In genomic region chr10:73251683-73252444, GRCh38 we compare ENCODE assay signal across 8 cellular contexts. TPM values are rescaled to one million over a fixed set of nuclear protein-coding genes. Genes with fewer than 3 reads are reported as not detected.
A peak's percentile ranks its signal among the peaks of the same experiment; 100 is the strongest.
DNase-seq lines count a peak whose midpoint lies in the region; ATAC-seq, FAIRE-seq and TF ChIP-seq lines count a peak whose summit lies in the region.

No MANE protein-coding gene starts in this region.

- CTCF ChIA-PET in activated CD4-positive, alpha-beta memory T cell treated with anti-CD3 and anti-CD28 coated beads, Interleukin-2, amount 10 ng/mL, durations not matched to agents 7 days and 5 days (lab: Charles Lee) = interaction anchor here (1.0 to 1.2 kb wide), 3 partner anchors 12 to 277 kb away, joined by 3 to 6 read pairs (median 3); no protein-coding TSS in a partner anchor

- peak overlapping the region; percentile 96 for H2AFZ ChIP-seq in parathyroid adenoma

- no peaks in the 10 kb centered on the region for H3K27me3 ChIP-seq in parathyroid adenoma (ENCODE audit: control insufficient read depth, insufficient read depth, low read length)

- no peaks in the 10 kb centered on the region for H3K9me3 ChIP-seq in parathyroid adenoma (ENCODE audit: control insufficient read depth, low read length)

- POLR2A ChIA-PET in activated CD4-positive, alpha-beta memory T cell treated with anti-CD3 and anti-CD28 coated beads, Interleukin-2, amount 10 ng/mL, durations not matched to agents 7 days and 5 days (lab: Charles Lee) = interaction anchor here (0.7 to 3.7 kb wide), 23 partner anchors 8 to 559 kb away, joined by 3 to 42 read pairs (median 7); partner anchors contain the start of genes ANXA7, CFAP70, CHCHD1 and ECD

- TF ChIP-seq POLR2A in GM12892 (IDR thresholded peaks at IDR 0.05; ENCODE audit: low read depth, low read length) = no peak; the same call in 1 of the 2 replicates

- peak overlapping the region; percentile 95 for H3K27ac Mint-ChIP-seq in activated CD4-positive, alpha-beta memory T cell treated with anti-CD3 and anti-CD28 coated beads, Interleukin-2, amount 10 ng/mL, durations not matched to agents 7 days and 5 days

- no peaks in the 10 kb centered on the region for H3K9me3 Mint-ChIP-seq in activated CD4-positive, alpha-beta memory T cell treated with anti-CD3 and anti-CD28 coated beads, Interleukin-2, amount 10 ng/mL, durations not matched to agents 7 days and 5 days

- FAIRE-seq in GM12892 (lab: Jason Lieb, UNC) (peak; percentile 57), D721Med (lab: Jason Lieb, UNC) (no peak)

- peak overlapping the region; percentile 89 for H3K9ac ChIP-seq in parathyroid adenoma

- H3K4me3 Mint-ChIP-seq in activated CD4-positive, alpha-beta memory T cell treated with anti-CD3 and anti-CD28 coated beads, Interleukin-2, amount 10 ng/mL, durations not matched to agents 7 days and 5 days = peak overlapping the region; percentile 99

- peaks cover 10% of the 10 kb centered on the region for H3K4me1 ChIP-seq in parathyroid adenoma

- peak overlapping the region; percentile 74 for H3K27ac ChIP-seq in parathyroid adenoma

- no peaks in the 10 kb centered on the region for H3K27me3 Mint-ChIP-seq in activated CD4-positive, alpha-beta memory T cell treated with anti-CD3 and anti-CD28 coated beads, Interleukin-2, amount 10 ng/mL, durations not matched to agents 7 days and 5 days

- peak overlapping the region; percentile 84 for H3K4me2 ChIP-seq in parathyroid adenoma (ENCODE audit: low read length)

- H3K4me3 ChIP-seq in foreskin fibroblast (ENCODE audit: low read depth in 1 of 2, low read length in 2 of 2) (peak overlapping the region; percentile 79 to 82), parathyroid adenoma (ENCODE audit: low read depth, low read length) (peak overlapping the region; percentile 84)

- no peaks in the 10 kb centered on the region for H3K36me3 ChIP-seq in parathyroid adenoma (ENCODE audit: control insufficient read depth, insufficient read depth, low read length)

- ATAC-seq in HG03039 (IDR thresholded peaks at IDR 0.05; ENCODE audit: unreplicated experiment) = peak; percentile 32

- TF ChIP-seq CTCF in foreskin fibroblast (IDR thresholded peaks at IDR 0.05; ENCODE audit: low read depth, low read length) (no peak), parathyroid adenoma (IDR thresholded peaks at IDR 0.05) (no peak), D721Med (IDR thresholded peaks at IDR 0.05; ENCODE audit: insufficient read depth, missing control alignments) (no peak)

- peaks cover 52% of the 10 kb centered on the region for H3K4me1 Mint-ChIP-seq in activated CD4-positive, alpha-beta memory T cell treated with anti-CD3 and anti-CD28 coated beads, Interleukin-2, amount 10 ng/mL, durations not matched to agents 7 days and 5 days

- peaks cover 42% of the 10 kb centered on the region for H3K36me3 Mint-ChIP-seq in activated CD4-positive, alpha-beta memory T cell treated with anti-CD3 and anti-CD28 coated beads, Interleukin-2, amount 10 ng/mL, durations not matched to agents 7 days and 5 days (ENCODE audit: low read depth)

- no peak for DNase-seq in GM12892 (ENCODE audit: insufficient read length)
- peak; percentile 21 for DNase-seq in activated CD4-positive, alpha-beta memory T cell treated with anti-CD3 and anti-CD28 coated beads, Interleukin-2, amount 10 ng/mL, durations not matched to agents 7 days and 5 days
- peak in 1 of 2 donors; percentile 26 for DNase-seq in foreskin fibroblast
- DNase-seq in HCEC 1CT = no peak
- no peak for DNase-seq in D721Med (ENCODE audit: insufficient read length, low spot score)
- DNase-seq in cerebellum (ENCODE audit: low spot score) = no peak

- H3K79me2 ChIP-seq in parathyroid adenoma = peaks cover 11% of the 10 kb centered on the region

RNA-seq across cellular contexts. Expression of gene MRPS16, which starts 0.6 kb away (rescaled TPM):
- polyA plus RNA-seq in GM12892 (2012; ENCODE audit: missing spikeins) = 72.6 TPM
- 10 to 100 TPM; 77.5 to 80.8 TPM for total RNA-seq in activated CD4-positive, alpha-beta memory T cell treated with anti-CD3 and anti-CD28 coated beads, Interleukin-2, amount 10 ng/mL, durations not matched to agents 7 days and 5 days
- 65.2 TPM for total RNA-seq in cerebellum

RNA-seq across cellular contexts. Expression of gene DNAJC9, which starts 4.8 kb away (rescaled TPM):
- 27.6 TPM for polyA plus RNA-seq in GM12892 (2012; ENCODE audit: missing spikeins)
- total RNA-seq in activated CD4-positive, alpha-beta memory T cell treated with anti-CD3 and anti-CD28 coated beads, Interleukin-2, amount 10 ng/mL, durations not matched to agents 7 days and 5 days = 10 to 100 TPM; 46.9 to 49.6 TPM
- total RNA-seq in cerebellum = 62.7 TPM
